Comparison of ENCODE assay signal across 9 cellular contexts in the genomic region with DNA sequence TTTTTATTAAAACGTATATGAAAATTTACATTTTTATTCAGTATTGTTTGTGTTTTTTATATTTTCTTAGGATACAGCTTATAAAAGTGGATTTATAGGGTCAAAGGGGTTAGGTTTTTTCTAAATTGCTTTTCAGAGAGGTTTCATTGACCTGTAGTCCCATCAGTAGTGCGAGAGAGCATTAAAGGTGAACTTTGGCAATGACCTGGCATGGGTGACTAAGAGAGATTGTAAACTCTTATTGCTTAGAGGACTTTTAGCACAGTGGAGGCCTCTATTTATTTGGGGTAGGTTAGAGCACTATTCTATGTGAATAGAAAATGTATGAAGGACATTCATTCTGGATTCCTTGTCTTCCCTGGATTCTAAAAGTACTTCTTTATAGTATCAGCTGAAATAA. TPM values are rescaled to one million over a fixed set of nuclear protein-coding genes. Genes with fewer than 3 reads are reported as not detected.
"Had no signal": no experiment of that assay in that cellular context is flagged by ENCODE, and none has a peak within 500 bp of the region (broad histone marks: within the 10 kb centered on the region; RNA-seq: fewer than 3 reads in every experiment).

No MANE protein-coding gene starts in this region.

- DNase-seq: GDM1, GF-D8 had no signal

- ATAC-seq: GM12878 had no signal

- H3K4me3 ChIP-seq: GM12878 had no signal

- FAIRE-seq: G401.6, GM12878, GM12891, GM12892, GM18507, GM19239 had no signal

RNA-seq across cellular contexts. Expression of gene TNP1, which starts 16.0 kb away (rescaled TPM):
- total RNA-seq: G401, GM12878 had no signal
- polyA plus RNA-seq: GM12878 had no signal
